In genomic region chr13:24529478-24529877, GRCh38 we compare ENCODE assay signal across 1 cellular context.
TF ChIP-seq lines count a peak whose summit lies in the region.

No MANE protein-coding gene starts in this region.

TF ChIP-seq in GM23338, 12 proteins besides CTCF, POLR2A, EP300 and RAD21:
- TF ChIP-seq CREB1 (CRISPR knock-in tag; IDR thresholded peaks at IDR 0.05; ENCODE audit: low read depth): no peak
- TF ChIP-seq POLR2AphosphoS5 (IDR thresholded peaks at IDR 0.05; ENCODE audit: low read depth): no peak
- TF ChIP-seq JUNB (IDR thresholded peaks at IDR 0.05; ENCODE audit: unreplicated experiment): no peak
- no peak for TF ChIP-seq EZH2 (IDR thresholded peaks at IDR 0.05; ENCODE audit: low read depth, unreplicated experiment)
- TF ChIP-seq EZH2phosphoT487 (IDR thresholded peaks at IDR 0.05; ENCODE audit: unreplicated experiment): no peak
- no peak for TF ChIP-seq ZNF331 (CRISPR knock-in tag; IDR thresholded peaks at IDR 0.05; ENCODE audit: low read depth)
- TF ChIP-seq, protein P1, sequence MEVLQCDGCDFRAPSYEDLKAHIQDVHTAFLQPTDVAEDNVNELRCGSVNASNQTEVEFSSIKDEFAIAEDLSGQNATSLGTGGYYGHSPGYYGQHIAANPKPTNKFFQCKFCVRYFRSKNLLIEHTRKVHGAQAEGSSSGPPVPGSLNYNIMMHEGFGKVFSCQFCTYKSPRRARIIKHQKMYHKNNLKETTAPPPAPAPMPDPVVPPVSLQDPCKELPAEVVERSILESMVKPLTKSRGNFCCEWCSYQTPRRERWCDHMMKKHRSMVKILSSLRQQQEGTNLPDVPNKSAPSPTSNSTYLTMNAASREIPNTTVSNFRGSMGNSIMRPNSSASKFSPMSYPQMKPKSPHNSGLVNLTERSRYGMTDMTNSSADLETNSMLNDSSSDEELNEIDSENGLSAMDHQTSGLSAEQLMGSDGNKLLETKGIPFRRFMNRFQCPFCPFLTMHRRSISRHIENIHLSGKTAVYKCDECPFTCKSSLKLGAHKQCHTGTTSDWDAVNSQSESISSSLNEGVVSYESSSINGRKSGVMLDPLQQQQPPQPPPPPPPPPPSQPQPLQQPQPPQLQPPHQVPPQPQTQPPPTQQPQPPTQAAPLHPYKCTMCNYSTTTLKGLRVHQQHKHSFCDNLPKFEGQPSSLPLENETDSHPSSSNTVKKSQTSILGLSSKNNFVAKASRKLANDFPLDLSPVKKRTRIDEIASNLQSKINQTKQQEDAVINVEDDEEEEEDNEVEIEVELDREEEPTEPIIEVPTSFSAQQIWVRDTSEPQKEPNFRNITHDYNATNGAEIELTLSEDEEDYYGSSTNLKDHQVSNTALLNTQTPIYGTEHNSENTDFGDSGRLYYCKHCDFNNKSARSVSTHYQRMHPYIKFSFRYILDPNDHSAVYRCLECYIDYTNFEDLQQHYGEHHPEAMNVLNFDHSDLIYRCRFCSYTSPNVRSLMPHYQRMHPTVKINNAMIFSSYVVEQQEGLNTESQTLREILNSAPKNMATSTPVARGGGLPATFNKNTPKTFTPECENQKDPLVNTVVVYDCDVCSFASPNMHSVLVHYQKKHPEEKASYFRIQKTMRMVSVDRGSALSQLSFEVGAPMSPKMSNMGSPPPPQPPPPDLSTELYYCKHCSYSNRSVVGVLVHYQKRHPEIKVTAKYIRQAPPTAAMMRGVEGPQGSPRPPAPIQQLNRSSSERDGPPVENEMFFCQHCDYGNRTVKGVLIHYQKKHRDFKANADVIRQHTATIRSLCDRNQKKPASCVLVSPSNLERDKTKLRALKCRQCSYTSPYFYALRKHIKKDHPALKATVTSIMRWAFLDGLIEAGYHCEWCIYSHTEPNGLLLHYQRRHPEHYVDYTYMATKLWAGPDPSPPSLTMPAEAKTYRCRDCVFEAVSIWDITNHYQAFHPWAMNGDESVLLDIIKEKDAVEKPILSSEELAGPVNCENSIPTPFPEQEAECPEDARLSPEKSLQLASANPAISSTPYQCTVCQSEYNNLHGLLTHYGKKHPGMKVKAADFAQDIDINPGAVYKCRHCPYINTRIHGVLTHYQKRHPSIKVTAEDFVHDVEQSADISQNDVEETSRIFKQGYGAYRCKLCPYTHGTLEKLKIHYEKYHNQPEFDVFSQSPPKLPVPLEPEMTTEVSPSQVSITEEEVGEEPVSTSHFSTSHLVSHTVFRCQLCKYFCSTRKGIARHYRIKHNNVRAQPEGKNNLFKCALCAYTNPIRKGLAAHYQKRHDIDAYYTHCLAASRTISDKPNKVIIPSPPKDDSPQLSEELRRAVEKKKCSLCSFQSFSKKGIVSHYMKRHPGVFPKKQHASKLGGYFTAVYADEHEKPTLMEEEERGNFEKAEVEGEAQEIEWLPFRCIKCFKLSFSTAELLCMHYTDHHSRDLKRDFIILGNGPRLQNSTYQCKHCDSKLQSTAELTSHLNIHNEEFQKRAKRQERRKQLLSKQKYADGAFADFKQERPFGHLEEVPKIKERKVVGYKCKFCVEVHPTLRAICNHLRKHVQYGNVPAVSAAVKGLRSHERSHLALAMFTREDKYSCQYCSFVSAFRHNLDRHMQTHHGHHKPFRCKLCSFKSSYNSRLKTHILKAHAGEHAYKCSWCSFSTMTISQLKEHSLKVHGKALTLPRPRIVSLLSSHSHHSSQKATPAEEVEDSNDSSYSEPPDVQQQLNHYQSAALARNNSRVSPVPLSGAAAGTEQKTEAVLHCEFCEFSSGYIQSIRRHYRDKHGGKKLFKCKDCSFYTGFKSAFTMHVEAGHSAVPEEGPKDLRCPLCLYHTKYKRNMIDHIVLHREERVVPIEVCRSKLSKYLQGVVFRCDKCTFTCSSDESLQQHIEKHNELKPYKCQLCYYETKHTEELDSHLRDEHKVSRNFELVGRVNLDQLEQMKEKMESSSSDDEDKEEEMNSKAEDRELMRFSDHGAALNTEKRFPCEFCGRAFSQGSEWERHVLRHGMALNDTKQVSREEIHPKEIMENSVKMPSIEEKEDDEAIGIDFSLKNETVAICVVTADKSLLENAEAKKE (CRISPR knock-in tag; IDR thresholded peaks at IDR 0.05): no peak
- TF ChIP-seq, protein P2, sequence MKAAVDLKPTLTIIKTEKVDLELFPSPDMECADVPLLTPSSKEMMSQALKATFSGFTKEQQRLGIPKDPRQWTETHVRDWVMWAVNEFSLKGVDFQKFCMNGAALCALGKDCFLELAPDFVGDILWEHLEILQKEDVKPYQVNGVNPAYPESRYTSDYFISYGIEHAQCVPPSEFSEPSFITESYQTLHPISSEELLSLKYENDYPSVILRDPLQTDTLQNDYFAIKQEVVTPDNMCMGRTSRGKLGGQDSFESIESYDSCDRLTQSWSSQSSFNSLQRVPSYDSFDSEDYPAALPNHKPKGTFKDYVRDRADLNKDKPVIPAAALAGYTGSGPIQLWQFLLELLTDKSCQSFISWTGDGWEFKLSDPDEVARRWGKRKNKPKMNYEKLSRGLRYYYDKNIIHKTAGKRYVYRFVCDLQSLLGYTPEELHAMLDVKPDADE (IDR thresholded peaks at IDR 0.05): no peak
- TF ChIP-seq STAT1 (IDR thresholded peaks at IDR 0.05; ENCODE audit: unreplicated experiment): no peak
- no peak for TF ChIP-seq ZNF114 (CRISPR knock-in tag; IDR thresholded peaks at IDR 0.05)
- TF ChIP-seq REST (IDR thresholded peaks at IDR 0.05; ENCODE audit: unreplicated experiment): no peak
- no peak for TF ChIP-seq NANOG (IDR thresholded peaks at IDR 0.05; ENCODE audit: borderline replicate concordance)
